In the genomic region with DNA sequence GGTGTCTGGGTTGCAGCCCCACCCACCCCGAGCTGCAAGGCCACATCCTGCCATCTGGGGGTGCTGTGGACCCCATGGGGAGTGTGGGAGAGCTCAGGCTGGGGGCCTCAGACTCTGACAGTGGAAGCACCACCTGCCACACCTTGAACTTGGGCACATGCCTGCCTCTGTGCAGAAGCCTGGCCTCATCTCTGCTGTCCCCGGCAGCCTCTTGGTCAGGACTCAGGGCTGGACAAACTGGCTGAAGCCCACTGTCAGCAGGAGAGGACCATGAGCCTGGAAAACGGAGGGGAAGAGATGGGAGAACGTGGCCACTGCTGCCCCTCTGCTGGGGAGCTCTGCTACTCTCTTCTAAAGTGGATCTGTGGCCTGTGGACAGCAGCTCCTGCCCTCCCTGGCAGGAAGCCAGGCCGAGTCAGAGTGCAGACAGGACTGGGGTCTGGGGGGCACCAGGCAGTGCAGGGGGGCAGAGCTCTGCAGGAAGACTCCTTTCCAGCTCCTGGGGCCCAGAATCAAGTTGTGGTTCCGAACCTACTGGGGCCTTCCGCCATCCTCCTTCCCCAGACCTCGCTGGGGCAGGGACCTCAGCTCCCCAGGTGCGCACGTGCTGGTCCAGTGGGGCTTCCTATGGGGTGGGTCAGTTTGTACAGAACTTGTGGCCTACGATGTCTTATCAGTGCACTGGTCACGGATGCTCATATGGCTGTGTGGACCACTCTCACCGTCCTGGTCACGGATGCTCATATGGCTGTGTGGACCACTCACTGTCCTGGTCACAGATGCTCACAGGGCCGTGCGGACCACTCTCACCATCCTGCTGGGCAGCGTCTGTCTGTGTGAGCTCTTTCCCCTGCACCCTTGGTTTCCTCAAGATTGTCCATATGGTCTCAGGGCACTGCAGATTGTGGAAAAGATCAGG, we compare ENCODE assay signal across 9 cellular contexts.
DNase-seq lines count a peak whose midpoint lies in the region; ATAC-seq and TF ChIP-seq lines count a peak whose summit lies in the region.
"Had no signal": no experiment of that assay in that cellular context is flagged by ENCODE, and none has a peak within 500 bp of the region (broad histone marks: within the 10 kb centered on the region; RNA-seq: fewer than 3 reads in every experiment).

No MANE protein-coding gene starts in this region.

- no peaks in the 10 kb centered on the region for H3K4me1 Mint-ChIP-seq in progenitor cell of endocrine pancreas (ENCODE audit: low read depth)

- H3K4me3 ChIP-seq in H7 (ENCODE audit: insufficient read depth, low read depth, low read length) (no peak overlapping the region), choroid plexus epithelial cell (ENCODE audit: low read depth, low read length) (no peak overlapping the region)

- peak; percentile 13 for DNase-seq in activated CD4-positive, alpha-beta T cell treated with anti-CD3 and anti-CD28 coated beads for 48 hours
- no peak for DNase-seq in activated CD4-positive, alpha-beta T cell treated with anti-CD3 and anti-CD28 coated beads, Interleukin-2, amount 50 U/mL, for 4 hours
- DNase-seq in H7: peak; percentile 59
- DNase-seq in choroid plexus epithelial cell (ENCODE audit: low read depth): no peak
- no peak for DNase-seq in progenitor cell of endocrine pancreas (ENCODE audit: low spot score, unreplicated experiment)
- DNase-seq in activated gamma-delta T cell treated with Interleukin-2 at 50 U/mL for 16 hours: no peak

- peaks cover 12% of the 10 kb centered on the region for H3K27me3 Mint-ChIP-seq in progenitor cell of endocrine pancreas

- no peak overlapping the region for H3K27ac Mint-ChIP-seq in progenitor cell of endocrine pancreas

- no peak overlapping the region for H3K4me3 Mint-ChIP-seq in progenitor cell of endocrine pancreas (ENCODE audit: low read depth)

- TF ChIP-seq CTCF in choroid plexus epithelial cell (conservative IDR thresholded peaks at IDR 0.05; ENCODE audit: low read depth, low read length) (peak; percentile 35), progenitor cell of endocrine pancreas (IDR thresholded peaks at IDR 0.05; ENCODE audit: unreplicated experiment) (peak; percentile 13)

- ATAC-seq in HG02885 (IDR thresholded peaks at IDR 0.05; ENCODE audit: poor library complexity, unreplicated experiment) (no peak), GM21381 (IDR thresholded peaks at IDR 0.05; ENCODE audit: unreplicated experiment) (no peak)
- ATAC-seq: activated CD4-positive, CD25-positive, alpha-beta regulatory T cell treated with anti-CD3 and anti-CD28 coated beads, Interleukin-2, amount 50 U/mL, for 24 hours had no signal

- H3K27me3 ChIP-seq in H7 (ENCODE audit: control insufficient read depth, insufficient read depth, low read length): no peaks in the 10 kb centered on the region

- no peaks in the 10 kb centered on the region for H3K36me3 Mint-ChIP-seq in progenitor cell of endocrine pancreas (ENCODE audit: insufficient read depth)

- no peaks in the 10 kb centered on the region for H3K9me3 Mint-ChIP-seq in progenitor cell of endocrine pancreas (ENCODE audit: low read depth)

- H3K36me3 ChIP-seq in H7 (replicated peaks; ENCODE audit: control insufficient read depth, insufficient read depth, low read length): no peaks in the 10 kb centered on the region

Comparison
In these comparisons a context has a peak if more than half of its experiments do, and no peak if none do; other contexts are left out.
1. DNase-seq: peak in activated CD4-positive, alpha-beta T cell treated with anti-CD3 and anti-CD28 coated beads for 48 hours (single experiment) and H7 (single experiment); none in activated CD4-positive, alpha-beta T cell treated with anti-CD3 and anti-CD28 coated beads, Interleukin-2, amount 50 U/mL, for 4 hours (0 of 2), choroid plexus epithelial cell (single experiment), progenitor cell of endocrine pancreas (single experiment) and activated gamma-delta T cell treated with Interleukin-2 at 50 U/mL for 16 hours (single experiment).